In genomic region chr15:84621358-84621979, GRCh38 we compare ENCODE assay signal across 29 cellular contexts.
"Had no signal": no experiment of that assay in that cellular context is flagged by ENCODE, and none has a peak within 500 bp of the region (broad histone marks: within the 10 kb centered on the region; RNA-seq: fewer than 3 reads in every experiment).

No MANE protein-coding gene starts in this region.

- FAIRE-seq: colon, endometrium, frontal cortex had no signal

- H3K4me1 ChIP-seq: psoas muscle, sigmoid colon, vagina had no signal

- ATAC-seq: activated CD4-positive, CD25-positive, alpha-beta regulatory T cell treated with anti-CD3 and anti-CD28 coated beads, Interleukin-2, amount 50 U/mL, for 24 hours; left lung; psoas muscle; stimulated activated memory B cell treated with anti-CD40 and anti-IgM and Interleukin-4, amounts not matched to agents 10 μg/mL and 1 μg/mL and 100 μg/mL, for 72 hours; stimulated activated naive CD8-positive, alpha-beta T cell treated with anti-CD3 and anti-CD28 coated beads, Interleukin-15, amount 100 ng/mL, for 72 hours; T-helper 17 cell had no signal

- H3K27ac ChIP-seq: left lung, psoas muscle, sigmoid colon, thyroid gland, upper lobe of left lung, vagina, WERI-Rb-1 had no signal

- DNase-seq: activated CD4-positive, alpha-beta T cell treated with anti-CD3 and anti-CD28 coated beads for 48 hours; activated CD4-positive, alpha-beta T cell treated with anti-CD3 and anti-CD28 coated beads, Interleukin-2, amount 50 U/mL, for 48 hours; activated CD8-positive, alpha-beta memory T cell treated with anti-CD3 and anti-CD28 coated beads for 24 hours; activated gamma-delta T cell treated with Interleukin-2 at 50 U/mL for 16 hours; activated naive CD4-positive, alpha-beta T cell treated with anti-CD3 and anti-CD28 coated beads, Interleukin-2, amount 50 U/mL, for 16 hours; activated T-cell treated with anti-CD3 and anti-CD28 coated beads, Interleukin-2, amount 50 U/mL, for 1 hour; amygdala; central memory CD4-positive, alpha-beta T cell; dermis blood vessel endothelial cell; effector CD4-positive, alpha-beta T cell; psoas muscle; sigmoid colon; stimulated activated CD4-positive, alpha-beta T cell treated with anti-CD3 and anti-CD28 coated beads, Interleukin-1b, Interleukin-23, amount 100 ng/mL, for 48 hours; stimulated activated CD4-positive, alpha-beta T cell treated with anti-CD3 and anti-CD28 coated beads, Interleukin-4, amount 100 ng/mL, for 4 hours; stimulated activated CD8-positive, alpha-beta memory T cell treated with anti-CD3 and anti-CD28 coated beads, Interleukin-4, amount 100 ng/mL, for 48 hours; stimulated activated naive CD8-positive, alpha-beta T cell treated with anti-CD3 and anti-CD28 coated beads, Interleukin-15, amount 100 ng/mL, for 72 hours; T-helper 17 cell; T1000; thyroid gland; upper lobe of left lung; WERI-Rb-1 had no signal

- H3K9me3 ChIP-seq: thyroid gland had no signal

- H3K4me2 ChIP-seq: smooth muscle cell had no signal

- H3K4me3 ChIP-seq: left lung, psoas muscle, sigmoid colon, smooth muscle cell, thyroid gland, upper lobe of left lung, vagina had no signal

- H3K27me3 ChIP-seq: left lung, sigmoid colon, thyroid gland, upper lobe of left lung, vagina had no signal
